ENCODE assay signal across 21 cellular contexts in genomic region chr2:200658278-200658864, GRCh38.
DNase-seq lines count a peak whose midpoint lies in the region; ATAC-seq, FAIRE-seq and TF ChIP-seq lines count a peak whose summit lies in the region.
"Had no signal": no experiment of that assay in that cellular context is flagged by ENCODE, and none has a peak within 500 bp of the region (broad histone marks: within the 10 kb centered on the region; RNA-seq: fewer than 3 reads in every experiment).

No MANE protein-coding gene starts in this region.

- H3K14ac ChIP-seq in H9 (ENCODE audit: insufficient read depth, low read length), result no peak overlapping the region

- intact Hi-C loops in adrenal gland (cut with DNase I), result no loop called here

- FAIRE-seq in A549 (lab: Jason Lieb, UNC), result no peak
- FAIRE-seq: urothelium cell line had no signal

- TF ChIP-seq CTCF in A549 (IDR thresholded peaks at IDR 0.05), result peak; percentile 27; the same call in 1 of the 3 replicates
- TF ChIP-seq CTCF in H9 (conservative IDR thresholded peaks at IDR 0.05), result peak; percentile 58
- peak in 2 of 6 experiments; percentile 10 to 23 for TF ChIP-seq CTCF in adrenal gland (IDR thresholded peaks at IDR 0.05)

- no peak overlapping the region for H2AK5ac ChIP-seq in H9 (ENCODE audit: insufficient read length, low read length)

- no peak overlapping the region for H2BK12ac ChIP-seq in H9 (ENCODE audit: insufficient read length, low read depth, low read length)

- peak in 1 of 2 experiments; percentile 41; a peak in 2 of 6 replicates for ATAC-seq in A549
- no peak for ATAC-seq in HG03175 (IDR thresholded peaks at IDR 0.05; ENCODE audit: unreplicated experiment)
- no peak for ATAC-seq in GM21717 (IDR thresholded peaks at IDR 0.05; ENCODE audit: unreplicated experiment)
- no peak for ATAC-seq in HG03108 (IDR thresholded peaks at IDR 0.05; ENCODE audit: unreplicated experiment)
- ATAC-seq: activated naive CD4-positive, alpha-beta T cell treated with anti-CD3 and anti-CD28 coated beads, Interleukin-2, amount 50 U/mL, for 72 hours had no signal

- H2BK5ac ChIP-seq in H9 (ENCODE audit: insufficient read length, low read length), result no peak overlapping the region

- H3K27ac Mint-ChIP-seq in H9, result no peak overlapping the region
- H3K27ac Mint-ChIP-seq: activated CD4-positive, alpha-beta T cell treated with anti-CD3 and anti-CD28 coated beads, Interleukin-2, amount 10 ng/mL, durations not matched to agents 24 days and 14 days; activated naive CD4-positive, alpha-beta T cell treated with anti-CD3 and anti-CD28 coated beads, Interleukin-2, amount 50 U/mL, for 72 hours; nephron; stimulated activated naive CD8-positive, alpha-beta T cell treated with anti-CD3 and anti-CD28 coated beads, Interleukin-15, Interleukin-2, amounts not matched to agents 100 ng/mL and 50 ng/mL, for 24 hours had no signal

- CTCF ChIA-PET in A549 (lab: Yijun Ruan, JAX), result interaction anchor here (0.6 to 1.3 kb wide), 6 partner anchors 9 to 683 kb away, joined by 3 to 4 read pairs (median 3); partner anchors contain the start of gene KCTD18

- H3K18ac ChIP-seq in H9 (ENCODE audit: insufficient read length, low read depth, low read length), result no peak overlapping the region

- H3K4me1 ChIP-seq in A549 (peaks cover 14% of the 10 kb centered on the region), H9 (ENCODE audit: insufficient read depth, low read length) (no peaks in the 10 kb centered on the region), adrenal gland (replicated peaks in 1 of 2) (peaks cover 36 to 64% of the 10 kb centered on the region in 2 donors)
- H3K4me1 ChIP-seq: breast epithelium, SJCRH30 had no signal

- no peaks in the 10 kb centered on the region for H3K23me2 ChIP-seq in H9 (ENCODE audit: insufficient read length, low read depth, low read length, poor library complexity, severe bottlenecking)

- no peak overlapping the region for H4K91ac ChIP-seq in H9 (ENCODE audit: insufficient read length, low read depth, low read length)

- H3K27me3 Mint-ChIP-seq in H9 (ENCODE audit: low read depth), result no peaks in the 10 kb centered on the region; the same call in 1 of the 2 replicates

- no peaks in the 10 kb centered on the region for H3K36me3 ChIP-seq in adrenal gland (replicated peaks in 1 of 2)
- H3K36me3 ChIP-seq: breast epithelium, SJCRH30 had no signal

- H3K56ac ChIP-seq in H9 (ENCODE audit: insufficient read length, low read depth, low read length), result no peak overlapping the region

- H2AFZ ChIP-seq in H9 (ENCODE audit: low read length), result no peak overlapping the region

- H2BK20ac ChIP-seq in H9 (ENCODE audit: low read depth, low read length, poor library complexity, severe bottlenecking), result no peak overlapping the region

- H3K79me2 ChIP-seq in H9 (ENCODE audit: insufficient read depth, low read length), result no peaks in the 10 kb centered on the region

- H3K27me3 ChIP-seq in H9 (ENCODE audit: insufficient read depth, low read length), result no peaks in the 10 kb centered on the region
- H3K27me3 ChIP-seq in adrenal gland, result no peaks in the 10 kb centered on the region
- H3K27me3 ChIP-seq: breast epithelium had no signal

- H3K4me1 Mint-ChIP-seq in H9, result 0 out of 4 replicates have a peak, but pooled peaks cover 0 to 3% of the 10 kb centered on the region in 2 experiments
- H3K4me1 Mint-ChIP-seq: activated CD4-positive, alpha-beta T cell treated with anti-CD3 and anti-CD28 coated beads, Interleukin-2, amount 10 ng/mL, durations not matched to agents 24 days and 14 days had no signal

- no peak overlapping the region for H2BK15ac ChIP-seq in H9 (ENCODE audit: low read depth, low read length)

- H3K4me3 ChIP-seq in A549 (no peak overlapping the region), adrenal gland (no peak overlapping the region)
- H3K4me3 ChIP-seq: breast epithelium, SJCRH30 had no signal

- no peaks in the 10 kb centered on the region for H3K9me3 Mint-ChIP-seq in H9
- H3K9me3 Mint-ChIP-seq: activated CD4-positive, alpha-beta T cell treated with anti-CD3 and anti-CD28 coated beads, Interleukin-2, amount 10 ng/mL, durations not matched to agents 24 days and 14 days; activated naive CD4-positive, alpha-beta T cell treated with anti-CD3 and anti-CD28 coated beads, Interleukin-2, amount 50 U/mL, for 72 hours; nephron; stimulated activated naive CD8-positive, alpha-beta T cell treated with anti-CD3 and anti-CD28 coated beads, Interleukin-15, Interleukin-2, amounts not matched to agents 100 ng/mL and 50 ng/mL, for 24 hours had no signal

- no peak overlapping the region for H4K5ac ChIP-seq in H9 (ENCODE audit: insufficient read length, low read depth, low read length)

- no peak overlapping the region for H3T11ph ChIP-seq in H9 (ENCODE audit: low read length)

- TF ChIP-seq RAD21 in A549 (conservative IDR thresholded peaks at IDR 0.05 in 1 of 2, IDR thresholded peaks at IDR 0.05 in 1 of 2), result peak; percentile 61 to 63

- TF ChIP-seq POLR2A in A549 (IDR thresholded peaks at IDR 0.05; ENCODE audit: low read length) (no peak), adrenal gland (IDR thresholded peaks at IDR 0.05) (peak in 1 of 2 donors; percentile 19)

- no peaks in the 10 kb centered on the region for H3K9me3 ChIP-seq in A549
- no peaks in the 10 kb centered on the region for H3K9me3 ChIP-seq in H9 (ENCODE audit: control insufficient read depth, low read depth, low read length)
- H3K9me3 ChIP-seq in adrenal gland (replicated peaks in 1 of 3), result no peaks in the 10 kb centered on the region
- H3K9me3 ChIP-seq: breast epithelium, SJCRH30 had no signal

- no peaks in the 10 kb centered on the region for H4K20me1 ChIP-seq in H9 (ENCODE audit: control insufficient read depth, insufficient read depth, insufficient read length)

- H3K4ac ChIP-seq in H9 (ENCODE audit: low read depth, low read length), result no peak overlapping the region

- POLR2A ChIA-PET in A549 (lab: Yijun Ruan, JAX), result no interaction called here

- no peak for TF ChIP-seq EP300 in A549 (IDR thresholded peaks at IDR 0.05)

- H3K36me3 Mint-ChIP-seq in H9 (ENCODE audit: insufficient read depth in 1 of 3, low read depth in 3 of 3), result no peaks in the 10 kb centered on the region
- H3K36me3 Mint-ChIP-seq: activated naive CD4-positive, alpha-beta T cell treated with anti-CD3 and anti-CD28 coated beads, Interleukin-2, amount 50 U/mL, for 72 hours had no signal

- H3K27ac ChIP-seq in A549 (no peak overlapping the region), H9 (ENCODE audit: insufficient read length, low read depth, low read length) (no peak overlapping the region), adrenal gland (peak overlapping the region in 4 of 5 donors; percentile 0 to 74 (median 58))
- H3K27ac ChIP-seq: breast epithelium, SJCRH30 had no signal

- H2BK120ac ChIP-seq in H9 (ENCODE audit: low read depth, low read length, poor library complexity, severe bottlenecking), result no peak overlapping the region

- DNase-seq in A549 (ENCODE audit: low read depth in 1 of 2, low spot score in 1 of 2), result peak in 1 of 2 experiments; percentile 47
- no peak for DNase-seq in H9
- peak in 6 of 7 donors; percentile 70 to 83 (median 79) for DNase-seq in adrenal gland
- DNase-seq in islet precursor cell, result peak; percentile 27
- DNase-seq in HT-29 (ENCODE audit: low spot score), result no peak
- DNase-seq: activated CD4-positive, alpha-beta T cell treated with anti-CD3 and anti-CD28 coated beads, Interleukin-2, amount 10 ng/mL, durations not matched to agents 24 days and 14 days; activated T-cell treated with anti-CD3 and anti-CD28 coated beads, Interleukin-2, amount 50 U/mL, for 1 hour; Calu3; foreskin melanocyte; NCI-H1092; NCI-H2171 treated with DMSO at 0.1 percent for 48 hours; NK-92 treated with Interleukin-12 subunit alpha and Interleukin-12 subunit beta, amount 100 ng/mL, for 24 hours; SJCRH30 had no signal

- WGBS in A549 (ENCODE audit: missing lambda C conversion rate), result 71% methylated on average over 5 of the region's 5 CpGs
- no CpG with 5 or more reads among the region's 5 CpGs for WGBS in H9 (ENCODE audit: extremely low coverage, insufficient read length, low lambda C conversion rate)
- WGBS in adrenal gland, 4 donors, result 36 to 50% (median 45%) methylated on average over 5 of the region's 5 CpGs

- H3K9ac ChIP-seq in H9 (ENCODE audit: extremely low read depth, insufficient read length, low read length), result no peak overlapping the region

- H3K4me2 ChIP-seq in A549 (no peak overlapping the region), H9 (ENCODE audit: insufficient read depth, insufficient read length, low read length) (no peak overlapping the region)

- no peak overlapping the region for H3K23ac ChIP-seq in H9 (ENCODE audit: insufficient read length, low read depth, low read length)

- no peak overlapping the region for H3K4me3 Mint-ChIP-seq in H9
- H3K4me3 Mint-ChIP-seq: activated CD4-positive, alpha-beta T cell treated with anti-CD3 and anti-CD28 coated beads, Interleukin-2, amount 10 ng/mL, durations not matched to agents 24 days and 14 days; nephron; stimulated activated naive CD8-positive, alpha-beta T cell treated with anti-CD3 and anti-CD28 coated beads, Interleukin-15, Interleukin-2, amounts not matched to agents 100 ng/mL and 50 ng/mL, for 24 hours had no signal

- H4K8ac ChIP-seq in H9 (replicated peaks; ENCODE audit: insufficient read length, low read depth, low read length), result no peak overlapping the region

- H3K79me1 ChIP-seq in H9 (ENCODE audit: insufficient read depth, low read depth, low read length, poor library complexity, severe bottlenecking), result no peaks in the 10 kb centered on the region

TF ChIP-seq in A549, 52 proteins besides CTCF, POLR2A, EP300 and RAD21:
- peak; percentile 35; the same call in 2 of the 3 replicates for TF ChIP-seq SMC3 (IDR thresholded peaks at IDR 0.05)
- TF ChIP-seq ESRRA (IDR thresholded peaks at IDR 0.05; ENCODE audit: borderline replicate concordance, low read length), result no peak

Comparison
In these comparisons a context has a peak if more than half of its experiments do, and no peak if none do; other contexts are left out.
1. DNase-seq: peak in adrenal gland (6 of 7) and islet precursor cell (single experiment); none in H9 (single experiment) and HT-29 (single experiment).
2. H3K27ac ChIP-seq: peak in adrenal gland (4 of 5); none in A549 (0 of 2) and H9 (single experiment).